Comparison of ENCODE assay signal across 8 cellular contexts in the genomic region with DNA sequence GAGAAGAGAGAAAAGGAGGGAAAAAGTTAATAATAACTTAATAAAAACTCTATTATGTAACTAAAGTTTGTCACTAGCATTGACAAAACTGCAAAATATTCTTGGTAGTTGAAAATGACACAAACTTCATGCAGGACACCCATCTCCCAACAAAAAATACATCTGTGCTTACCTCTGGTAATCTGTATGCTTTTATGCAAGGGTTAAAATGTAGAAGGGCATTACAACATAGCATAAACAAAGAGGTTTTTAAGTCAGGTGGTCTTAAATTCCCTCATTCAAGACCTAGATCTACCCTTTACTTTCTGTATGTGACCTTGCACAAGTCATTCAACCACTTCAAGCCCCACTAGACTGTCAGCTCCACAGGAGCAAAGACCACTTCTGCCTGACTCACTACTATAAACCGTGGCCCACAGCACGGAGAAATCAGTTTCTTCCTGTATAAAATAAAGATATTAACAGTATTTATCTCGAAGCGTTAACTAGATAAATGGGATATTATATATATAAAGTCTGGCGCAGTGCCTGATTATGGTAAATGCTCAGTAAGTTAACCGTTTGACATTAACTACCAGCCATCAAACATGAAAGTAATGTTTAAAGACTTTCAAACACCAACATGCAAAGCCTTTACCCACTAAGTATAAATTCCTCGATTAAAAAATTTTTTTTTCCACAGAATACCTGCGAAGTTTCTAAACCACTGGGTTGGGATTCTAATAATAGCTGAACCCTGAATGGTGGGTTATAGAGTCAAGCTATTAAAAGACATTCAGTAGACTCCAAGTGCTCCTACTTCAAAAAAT. TPM values are rescaled to one million over a fixed set of nuclear protein-coding genes. Genes with fewer than 3 reads are reported as not detected.
A peak's percentile ranks its signal among the peaks of the same experiment; 100 is the strongest.
DNase-seq lines count a peak whose midpoint lies in the region; ATAC-seq, FAIRE-seq and TF ChIP-seq lines count a peak whose summit lies in the region.

No MANE protein-coding gene starts in this region.

- peak overlapping the region; percentile 93 for H3K4me3 Mint-ChIP-seq in activated naive CD8-positive, alpha-beta T cell treated with anti-CD3 and anti-CD28 coated beads, Interleukin-2, amount 10 ng/mL, durations not matched to agents 7 days and 5 days

- H3K27ac Mint-ChIP-seq in activated naive CD8-positive, alpha-beta T cell treated with anti-CD3 and anti-CD28 coated beads, Interleukin-2, amount 10 ng/mL, durations not matched to agents 7 days and 5 days, result peak overlapping the region; percentile 97

- no peak for TF ChIP-seq CTCF in A673 (conservative IDR thresholded peaks at IDR 0.05; ENCODE audit: low read depth, low read length)
- TF ChIP-seq CTCF in HFF-Myc (IDR thresholded peaks at IDR 0.05; ENCODE audit: low read depth, low read length, missing control alignments), result no peak
- TF ChIP-seq CTCF in keratinocyte (optimal IDR thresholded peaks at IDR 0.05 in 1 of 3, IDR thresholded peaks at IDR 0.05 in 1 of 3, conservative IDR thresholded peaks at IDR 0.05 in 1 of 3; ENCODE audit: extremely low read depth in 1 of 3, insufficient read depth in 2 of 3, low read length in 3 of 3), result no peak

- no peaks in the 10 kb centered on the region for H3K36me3 ChIP-seq in A673 (ENCODE audit: insufficient read depth, low read length, poor library complexity, severe bottlenecking)
- H3K36me3 ChIP-seq in keratinocyte (ENCODE audit: control insufficient read depth in 2 of 2, extremely low read depth in 1 of 2, insufficient read depth in 2 of 2, low read length in 2 of 2), result no peaks in the 10 kb centered on the region

- H3K9me1 ChIP-seq in keratinocyte (ENCODE audit: control insufficient read depth, extremely low read depth, insufficient read depth, low read length), result no peaks in the 10 kb centered on the region

- POLR2A ChIA-PET in A673 (lab: Charles Lee; ENCODE audit: low non-redundant PET), result no interaction called here
- POLR2A ChIA-PET in activated naive CD8-positive, alpha-beta T cell treated with anti-CD3 and anti-CD28 coated beads, Interleukin-2, amount 10 ng/mL, durations not matched to agents 7 days and 5 days (lab: Charles Lee), result interaction anchor here (0.6 to 3.2 kb wide), 3 partner anchors 12 to 1030 kb away, joined by 3 to 8 read pairs (median 3); partner anchors contain the start of gene PJA2

- H3K4me1 Mint-ChIP-seq in activated naive CD8-positive, alpha-beta T cell treated with anti-CD3 and anti-CD28 coated beads, Interleukin-2, amount 10 ng/mL, durations not matched to agents 7 days and 5 days, result peaks cover 20% of the 10 kb centered on the region

- TSS peak; percentile 33 for BruUV-seq in A673 (replicated peaks; lab: Mats Ljungman, UMichigan)

- no peak for DNase-seq in A673 (ENCODE audit: low spot score)
- DNase-seq in HFF-Myc (ENCODE audit: extremely low read depth, low read depth), result no peak
- no peak for DNase-seq in activated naive CD8-positive, alpha-beta T cell treated with anti-CD3 and anti-CD28 coated beads, Interleukin-2, amount 10 ng/mL, durations not matched to agents 7 days and 5 days
- no peak for DNase-seq in keratinocyte (ENCODE audit: low read depth, low spot score)
- DNase-seq in superior temporal gyrus (ENCODE audit: extremely low spot score), result peak; percentile 57
- DNase-seq in SK-N-DZ (ENCODE audit: low spot score), result no peak

- CTCF ChIA-PET in A673 (lab: Charles Lee), result no interaction called here

- peak overlapping the region; percentile 89 for H3K9ac ChIP-seq in keratinocyte (ENCODE audit: control insufficient read depth, extremely low read depth, insufficient read depth, low read length)

- H3K27ac ChIP-seq in A673 (ENCODE audit: low read depth, low read length, poor library complexity, severe bottlenecking) (peak overlapping the region; percentile 16), keratinocyte (ENCODE audit: control insufficient read depth, insufficient read depth, low read length) (peak overlapping the region; percentile 31)

- no peaks in the 10 kb centered on the region for H3K27me3 Mint-ChIP-seq in activated naive CD8-positive, alpha-beta T cell treated with anti-CD3 and anti-CD28 coated beads, Interleukin-2, amount 10 ng/mL, durations not matched to agents 7 days and 5 days

- H3K9me3 Mint-ChIP-seq in activated naive CD8-positive, alpha-beta T cell treated with anti-CD3 and anti-CD28 coated beads, Interleukin-2, amount 10 ng/mL, durations not matched to agents 7 days and 5 days, result peaks cover 10% of the 10 kb centered on the region

- no peak for FAIRE-seq in keratinocyte (lab: Jason Lieb, UNC)

- no peak for ATAC-seq in activated naive CD8-positive, alpha-beta T cell treated with anti-CD3 and anti-CD28 coated beads, Interleukin-2, amount 10 ng/mL, durations not matched to agents 7 days and 5 days (ENCODE audit: low read depth)
- no peak for ATAC-seq in HG02642 (IDR thresholded peaks at IDR 0.05; ENCODE audit: poor library complexity, unreplicated experiment)
- ATAC-seq in HG03095 (IDR thresholded peaks at IDR 0.05; ENCODE audit: unreplicated experiment), result no peak

- H3K36me3 Mint-ChIP-seq in activated naive CD8-positive, alpha-beta T cell treated with anti-CD3 and anti-CD28 coated beads, Interleukin-2, amount 10 ng/mL, durations not matched to agents 7 days and 5 days, result peaks cover 28% of the 10 kb centered on the region

- H2AFZ ChIP-seq in keratinocyte (ENCODE audit: control insufficient read depth, low read length), result peak overlapping the region; percentile 79

- no peaks in the 10 kb centered on the region for H3K27me3 ChIP-seq in A673 (replicated peaks; ENCODE audit: insufficient read depth, low read depth, low read length, poor library complexity)
- no peaks in the 10 kb centered on the region for H3K27me3 ChIP-seq in keratinocyte (ENCODE audit: control insufficient read depth, extremely low read depth, insufficient read depth, low read length)

- no peaks in the 10 kb centered on the region for H4K20me1 ChIP-seq in keratinocyte (ENCODE audit: control insufficient read depth, extremely low read depth, insufficient read depth, low read length)

- peak overlapping the region; percentile 85 for H3K4me2 ChIP-seq in keratinocyte (ENCODE audit: control insufficient read depth, extremely low read depth, insufficient read depth, low read depth, low read length)

- H3K4me1 ChIP-seq in A673 (ENCODE audit: insufficient read depth, low read length, poor library complexity, severe bottlenecking) (peaks cover 8% of the 10 kb centered on the region), keratinocyte (ENCODE audit: control insufficient read depth, extremely low read depth, insufficient read depth, low read length) (peaks cover 15% of the 10 kb centered on the region)

- peaks cover 1% of the 10 kb centered on the region for H3K79me2 ChIP-seq in keratinocyte (ENCODE audit: control insufficient read depth, insufficient read depth, low read length)

- dilution Hi-C loops in keratinocyte (cut with MboI; ENCODE audit: extremely low pct_ligation_motif_present, low sequenced_read_pairs), result no loop called here

- H3K4me3 ChIP-seq in A673 (ENCODE audit: low read depth, low read length, poor library complexity, severe bottlenecking) (peak overlapping the region; percentile 90), HFF-Myc (replicated peaks; ENCODE audit: low read depth, low read length) (peak overlapping the region; percentile 51), keratinocyte (ENCODE audit: control insufficient read depth in 2 of 3, extremely low read depth in 1 of 3, insufficient read depth in 2 of 3, low read depth in 1 of 3, low read length in 3 of 3) (peak overlapping the region; percentile 67 to 96 (median 84))

- intact Hi-C loops in A673 (cut with micrococcal nuclease; ENCODE audit: unreplicated experiment), result no loop called here

- peaks cover 11% of the 10 kb centered on the region for H3K9me3 ChIP-seq in A673 (ENCODE audit: low read depth, low read length, poor library complexity, severe bottlenecking)
- H3K9me3 ChIP-seq in keratinocyte (ENCODE audit: control insufficient read depth, low read depth, low read length), result no peaks in the 10 kb centered on the region

RNA-seq across cellular contexts. Expression of gene FBXL17, which starts 2.0 kb away (rescaled TPM):
- total RNA-seq in A673 (2021), result 5.7 and 8.1 TPM in 2 replicates
- 10 to 100 TPM; 13.5 to 17.4 TPM for total RNA-seq in activated naive CD8-positive, alpha-beta T cell treated with anti-CD3 and anti-CD28 coated beads, Interleukin-2, amount 10 ng/mL, durations not matched to agents 7 days and 5 days
- polyA plus RNA-seq in keratinocyte, result 4.3 to 5.7 TPM (median 5.3 TPM) in 3 replicates
- polyA plus RNA-seq in keratinocyte (2011; ENCODE audit: low read depth), result 9.9 TPM
- 4.4 and 6.0 TPM in 2 replicates for polyA plus RNA-seq in keratinocyte (2011; cell fraction: cytosol; rRNA removed)
- 4.4 and 4.9 TPM in 2 replicates for polyA plus RNA-seq in keratinocyte (2011; cell fraction: nucleus; rRNA removed)
- 6.6 and 8.9 TPM in 2 replicates for polyA plus RNA-seq in keratinocyte (2012; ENCODE audit: low replicate concordance)
- polyA minus RNA-seq in keratinocyte, result 4.6 to 18.6 TPM (median 7.9 TPM) in 3 replicates
- 7.1 TPM for polyA minus RNA-seq in keratinocyte (2011; cell fraction: cytosol; rRNA and poly(A)+ RNA removed)
- polyA minus RNA-seq in keratinocyte (2011; cell fraction: nucleus; rRNA and poly(A)+ RNA removed), result 21.7 TPM in 2 replicates
- 15.3 and 18.0 TPM in 2 replicates for polyA plus RNA-seq in SK-N-DZ (2014; cell fraction: cytosol; rRNA removed)
- polyA plus RNA-seq in SK-N-DZ (2014; cell fraction: nucleus; rRNA removed), result 2.9 and 10.5 TPM in 2 replicates
